In genomic region chr20:25321991-25322390, GRCh38 we compare ENCODE assay signal across 1 cellular context.
TF ChIP-seq lines count a peak whose summit lies in the region.

No MANE protein-coding gene starts in this region.

TF ChIP-seq in IMR-90, 13 proteins besides CTCF, POLR2A, EP300 and RAD21 (continued from another document):
- TF ChIP-seq RCOR1 (IDR thresholded peaks at IDR 0.05; ENCODE audit: insufficient replicate concordance, low read length) (no peak), MAFK (IDR thresholded peaks at IDR 0.05; ENCODE audit: low read depth, low read length) (no peak), BHLHE40 (IDR thresholded peaks at IDR 0.05; ENCODE audit: low read depth, low read length) (no peak), MXI1 (IDR thresholded peaks at IDR 0.05; ENCODE audit: borderline replicate concordance, low read depth, low read length) (no peak)
- TF ChIP-seq, protein P1, sequence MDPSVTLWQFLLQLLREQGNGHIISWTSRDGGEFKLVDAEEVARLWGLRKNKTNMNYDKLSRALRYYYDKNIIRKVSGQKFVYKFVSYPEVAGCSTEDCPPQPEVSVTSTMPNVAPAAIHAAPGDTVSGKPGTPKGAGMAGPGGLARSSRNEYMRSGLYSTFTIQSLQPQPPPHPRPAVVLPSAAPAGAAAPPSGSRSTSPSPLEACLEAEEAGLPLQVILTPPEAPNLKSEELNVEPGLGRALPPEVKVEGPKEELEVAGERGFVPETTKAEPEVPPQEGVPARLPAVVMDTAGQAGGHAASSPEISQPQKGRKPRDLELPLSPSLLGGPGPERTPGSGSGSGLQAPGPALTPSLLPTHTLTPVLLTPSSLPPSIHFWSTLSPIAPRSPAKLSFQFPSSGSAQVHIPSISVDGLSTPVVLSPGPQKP (IDR thresholded peaks at IDR 0.05; ENCODE audit: borderline replicate concordance, low read depth, low read length), result no peak
